In genomic region chr17:70716551-70716950, GRCh38 we compare ENCODE assay signal across 19 cellular contexts.
DNase-seq lines count a peak whose midpoint lies in the region; ATAC-seq and TF ChIP-seq lines count a peak whose summit lies in the region.
"Had no signal": no experiment of that assay in that cellular context is flagged by ENCODE, and none has a peak within 500 bp of the region (broad histone marks: within the 10 kb centered on the region; RNA-seq: fewer than 3 reads in every experiment).

No MANE protein-coding gene starts in this region.

- TF ChIP-seq CTCF in PC-9 (conservative IDR thresholded peaks at IDR 0.05) (no peak), neural progenitor cell (IDR thresholded peaks at IDR 0.05) (no peak)

- H4K20me1 ChIP-seq in PC-9 (ENCODE audit: insufficient read depth) (no peaks in the 10 kb centered on the region), neural progenitor cell (ENCODE audit: low read depth) (no peaks in the 10 kb centered on the region)
- H4K20me1 ChIP-seq: BLaER1 treated with 17β-estradiol and CSF1 and Interleukin-3, amounts not matched to agents 10 nM and 100 nM had no signal

- no peak for DNase-seq in PC-9
- peak; percentile 40 for DNase-seq in globus pallidus (ENCODE audit: low spot score)
- no peak for DNase-seq in neural progenitor cell (ENCODE audit: low spot score)
- DNase-seq in superior temporal gyrus (ENCODE audit: extremely low spot score), result peak; percentile 53
- no peak for DNase-seq in Right ventricle myocardium inferior (ENCODE audit: missing footprints)
- no peak for DNase-seq in DMS153 treated with DMSO at 0.1 percent for 48 hours (lab: John Stamatoyannopoulos, UW; ENCODE audit: unreplicated experiment)
- DNase-seq: Calu3; CD8-positive, alpha-beta T cell; DMS53; DND-41; EL; GM23248; HCEC 1CT; HFFc6 had no signal

- H3K9ac ChIP-seq in neural progenitor cell, result no peak overlapping the region
- H3K9ac ChIP-seq: BLaER1 treated with 17β-estradiol and CSF1 and Interleukin-3, amounts not matched to agents 10 nM and 100 nM; GM23248; KMS-11 had no signal

- BruUV-seq in PC-9 (replicated peaks; lab: Mats Ljungman, UMichigan), result no TSS peak

- H3K4me3 Mint-ChIP-seq in neural progenitor cell, result no peak overlapping the region
- H3K4me3 Mint-ChIP-seq: B cell; CD8-positive, alpha-beta T cell; HFFc6 had no signal

- H3K9me2 ChIP-seq in PC-9 (ENCODE audit: insufficient read depth), result no peaks in the 10 kb centered on the region

- no peaks in the 10 kb centered on the region for H3F3A ChIP-seq in PC-9 (ENCODE audit: insufficient read depth, low read depth)
- H3F3A ChIP-seq in neural progenitor cell (ENCODE audit: low read depth), result no peaks in the 10 kb centered on the region

- CTCF ChIA-PET in PC-9 (lab: Charles Lee), result no interaction called here

- H3K27me3 ChIP-seq in PC-9 (ENCODE audit: insufficient read depth, low read depth) (no peaks in the 10 kb centered on the region), neural progenitor cell (no peaks in the 10 kb centered on the region)
- H3K27me3 ChIP-seq: BLaER1 treated with 17β-estradiol and CSF1 and Interleukin-3, amounts not matched to agents 10 nM and 100 nM had no signal

- H3K36me3 ChIP-seq in PC-9 (ENCODE audit: low read depth) (no peaks in the 10 kb centered on the region), neural progenitor cell (no peaks in the 10 kb centered on the region)
- H3K36me3 ChIP-seq: BLaER1 treated with 17β-estradiol and CSF1 and Interleukin-3, amounts not matched to agents 10 nM and 100 nM had no signal

- H3K4me1 ChIP-seq in PC-9 (replicated peaks; ENCODE audit: insufficient read depth), result no peaks in the 10 kb centered on the region
- H3K4me1 ChIP-seq in neural progenitor cell, result no peaks in the 10 kb centered on the region
- H3K4me1 ChIP-seq: A549; BLaER1 treated with 17β-estradiol and CSF1 and Interleukin-3, amounts not matched to agents 10 nM and 100 nM had no signal

- no peak for ATAC-seq in Right ventricle myocardium inferior
- no peak for ATAC-seq in HG02571 (IDR thresholded peaks at IDR 0.05; ENCODE audit: unreplicated experiment)
- ATAC-seq: A549; CD8-positive, alpha-beta T cell had no signal

- H3K4me2 ChIP-seq in PC-9 (no peak overlapping the region), neural progenitor cell (no peak overlapping the region)
- H3K4me2 ChIP-seq: A549; BLaER1 treated with 17β-estradiol and CSF1 and Interleukin-3, amounts not matched to agents 10 nM and 100 nM; KMS-11 had no signal

- H3K4me1 Mint-ChIP-seq in neural progenitor cell, result peaks cover 3% of the 10 kb centered on the region
- H3K4me1 Mint-ChIP-seq: B cell had no signal

- H3K27ac ChIP-seq in PC-9 (no peak overlapping the region), neural progenitor cell (no peak overlapping the region)
- H3K27ac ChIP-seq: A549; BLaER1 treated with 17β-estradiol and CSF1 and Interleukin-3, amounts not matched to agents 10 nM and 100 nM; GM23248; KMS-11 had no signal

- POLR2A ChIA-PET in PC-9 (lab: Charles Lee; ENCODE audit: unreplicated experiment), result no interaction called here

- no peaks in the 10 kb centered on the region for H3K36me3 Mint-ChIP-seq in neural progenitor cell
- H3K36me3 Mint-ChIP-seq: CD8-positive, alpha-beta T cell had no signal

- H2AFZ ChIP-seq in PC-9, result 0 out of 2 replicates have a peak overlapping the region, but pooled peaks have one; percentile 28
- H2AFZ ChIP-seq in neural progenitor cell (replicated peaks), result peak overlapping the region; percentile 54
- H2AFZ ChIP-seq: GM23248 had no signal

- no peak overlapping the region for H3K27ac Mint-ChIP-seq in neural progenitor cell
- H3K27ac Mint-ChIP-seq: B cell; CD8-positive, alpha-beta T cell; HFFc6 had no signal

- intact Hi-C loops in PC-9 (cut with micrococcal nuclease; ENCODE audit: unreplicated experiment), result no loop called here
- intact Hi-C loops in Right ventricle myocardium inferior (cut with DNase I), result no loop called here

- no peaks in the 10 kb centered on the region for H3K9me3 Mint-ChIP-seq in neural progenitor cell

- H3K9me3 ChIP-seq in PC-9 (ENCODE audit: insufficient read depth, low read depth) (no peaks in the 10 kb centered on the region), neural progenitor cell (ENCODE audit: low read depth) (no peaks in the 10 kb centered on the region)
- H3K9me3 ChIP-seq: A549; BLaER1 treated with 17β-estradiol and CSF1 and Interleukin-3, amounts not matched to agents 10 nM and 100 nM had no signal

- H3K79me2 ChIP-seq in PC-9 (ENCODE audit: low read depth), result no peaks in the 10 kb centered on the region
- no peaks in the 10 kb centered on the region for H3K79me2 ChIP-seq in neural progenitor cell (ENCODE audit: low read depth)

- H3K4me3 ChIP-seq in PC-9 (no peak overlapping the region), neural progenitor cell (no peak overlapping the region)
- H3K4me3 ChIP-seq: A549; BLaER1 treated with 17β-estradiol and CSF1 and Interleukin-3, amounts not matched to agents 10 nM and 100 nM; GM23248 had no signal

- no peaks in the 10 kb centered on the region for H3K27me3 Mint-ChIP-seq in neural progenitor cell (ENCODE audit: insufficient read depth, low read depth)
- H3K27me3 Mint-ChIP-seq: B cell had no signal

Comparison
In these comparisons a context has a peak if more than half of its experiments do, and no peak if none do; other contexts are left out.
1. DNase-seq: peak in globus pallidus (single experiment) and superior temporal gyrus (single experiment); none in PC-9 (0 of 2), neural progenitor cell (single experiment), Right ventricle myocardium inferior (single experiment) and DMS153 treated with DMSO at 0.1 percent for 48 hours (single experiment).